Comparison of ENCODE assay signal across 15 cellular contexts in the genomic region with DNA sequence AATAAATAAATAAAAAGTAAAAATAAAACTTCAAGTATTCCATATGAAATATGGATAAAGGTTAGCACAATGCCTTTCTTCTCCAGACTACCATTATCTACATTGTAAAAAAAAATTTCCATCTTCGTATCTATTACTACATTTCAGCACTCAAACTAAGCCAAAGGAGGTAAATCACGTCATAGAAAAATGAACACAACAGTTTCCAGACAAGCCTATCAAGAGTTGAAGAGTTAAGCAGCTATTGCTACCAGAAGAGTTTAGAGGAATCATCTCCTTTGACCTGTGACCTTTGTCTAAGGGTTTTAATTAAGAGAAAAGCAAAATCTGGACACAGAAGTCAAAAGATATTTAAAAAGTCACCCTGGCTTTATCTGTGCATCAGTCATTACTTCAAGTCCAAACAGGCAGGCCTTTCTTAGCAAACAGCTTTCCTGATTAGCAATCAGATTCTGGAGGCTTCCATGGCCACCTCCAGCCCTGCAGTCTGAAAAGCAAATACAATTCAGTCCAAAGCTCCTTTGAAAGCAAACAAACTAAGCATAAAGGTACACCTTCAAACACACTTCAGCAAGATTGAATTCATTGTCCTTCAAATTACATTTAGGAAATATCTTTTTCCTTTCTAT.
DNase-seq lines count a peak whose midpoint lies in the region; ATAC-seq, FAIRE-seq and TF ChIP-seq lines count a peak whose summit lies in the region.
"Had no signal": no experiment of that assay in that cellular context is flagged by ENCODE, and none has a peak within 500 bp of the region (broad histone marks: within the 10 kb centered on the region; RNA-seq: fewer than 3 reads in every experiment).

No MANE protein-coding gene starts in this region.

- peak; percentile 80 for FAIRE-seq in GM12892 (lab: Jason Lieb, UNC)
- FAIRE-seq: H54 had no signal

- 81 to 86% (median 83%) methylated on average over 2 of the region's 2 CpGs for WGBS in psoas muscle, 3 donors

- DNase-seq in GM12892 (ENCODE audit: insufficient read length) (no peak), NCI-H146 treated with DMSO at 0.1 percent for 48 hours (lab: John Stamatoyannopoulos, UW; ENCODE audit: unreplicated experiment) (peak; percentile 57), endothelial cell (ENCODE audit: low spot score) (no peak), progenitor cell of endocrine pancreas (ENCODE audit: low spot score, unreplicated experiment) (no peak), ascending aorta (ENCODE audit: low spot score in 2 of 2) (no peak), psoas muscle (no peak), hippocampal formation (lab: John Stamatoyannopoulos, UW) (no peak)
- DNase-seq in activated CD4-positive, alpha-beta T cell treated with anti-CD3 and anti-CD28 coated beads, Interleukin-2, amount 50 U/mL, for 4 hours: no peak
- DNase-seq: activated CD4-positive, alpha-beta T cell treated with anti-CD3 and anti-CD28 coated beads for 4 hours; EL; NCI-H2227 treated with DMSO at 0.1 percent for 48 hours; Peyer's patch had no signal

- H3K4me1 ChIP-seq in ascending aorta (peaks cover 0 to 34% of the 10 kb centered on the region in 2 donors), psoas muscle (peaks cover 7% of the 10 kb centered on the region)

- H3K4me1 Mint-ChIP-seq in endothelial cell (ENCODE audit: unreplicated experiment) (peaks cover 42% of the 10 kb centered on the region), progenitor cell of endocrine pancreas (ENCODE audit: low read depth) (peaks cover 60% of the 10 kb centered on the region)

- no peaks in the 10 kb centered on the region for H3K36me3 ChIP-seq in ascending aorta
- H3K36me3 ChIP-seq in psoas muscle (ENCODE audit: insufficient read depth in 1 of 2, low read depth in 1 of 2): no peaks in the 10 kb centered on the region
- H3K36me3 ChIP-seq: Peyer's patch had no signal

- H3K4me3 Mint-ChIP-seq in endothelial cell (ENCODE audit: unreplicated experiment): no peak overlapping the region
- H3K4me3 Mint-ChIP-seq in progenitor cell of endocrine pancreas (ENCODE audit: low read depth): peak overlapping the region; percentile 3
- H3K4me3 Mint-ChIP-seq: T-helper 1 cell treated with Interleukin-12 subunit alpha and Interleukin-12 subunit beta and Interleukin-4 antibody, amounts not matched to agents 30 μg/mL and 1 μg/mL, for 36 hours had no signal

- H3K36me3 Mint-ChIP-seq in endothelial cell (ENCODE audit: low read depth, unreplicated experiment) (peaks cover 6% of the 10 kb centered on the region), progenitor cell of endocrine pancreas (ENCODE audit: insufficient read depth) (peaks cover under 1% of the 10 kb centered on the region)

- H3K27me3 Mint-ChIP-seq in endothelial cell (ENCODE audit: unreplicated experiment): no peaks in the 10 kb centered on the region
- peaks cover 6% of the 10 kb centered on the region for H3K27me3 Mint-ChIP-seq in progenitor cell of endocrine pancreas

- peak overlapping the region; percentile 22 for H3K27ac Mint-ChIP-seq in endothelial cell (ENCODE audit: unreplicated experiment)
- peak overlapping the region; percentile 56 for H3K27ac Mint-ChIP-seq in progenitor cell of endocrine pancreas
- H3K27ac Mint-ChIP-seq: T-helper 1 cell treated with Interleukin-12 subunit alpha and Interleukin-12 subunit beta and Interleukin-4 antibody, amounts not matched to agents 30 μg/mL and 1 μg/mL, for 36 hours had no signal

- intact Hi-C loops in ascending aorta (cut with DNase I): no loop called here
- intact Hi-C loops in psoas muscle (cut with DNase I): no loop called here

- TF ChIP-seq POLR2A in GM12892 (IDR thresholded peaks at IDR 0.05; ENCODE audit: low read depth, low read length): no peak

- no peak for ATAC-seq in psoas muscle

- H3K4me3 ChIP-seq in ascending aorta (no peak overlapping the region), psoas muscle (no peak overlapping the region)
- H3K4me3 ChIP-seq: coronary artery, Peyer's patch had no signal

- no peaks in the 10 kb centered on the region for H3K9me3 ChIP-seq in ascending aorta
- no peaks in the 10 kb centered on the region for H3K9me3 ChIP-seq in psoas muscle
- H3K9me3 ChIP-seq: Peyer's patch had no signal

- TF ChIP-seq CTCF in endothelial cell (IDR thresholded peaks at IDR 0.05; ENCODE audit: unreplicated experiment): no peak
- no peak for TF ChIP-seq CTCF in progenitor cell of endocrine pancreas (IDR thresholded peaks at IDR 0.05; ENCODE audit: unreplicated experiment)
- no peak for TF ChIP-seq CTCF in ascending aorta (IDR thresholded peaks at IDR 0.05)
- no peak for TF ChIP-seq CTCF in psoas muscle (IDR thresholded peaks at IDR 0.05)

- H3K27ac ChIP-seq in ascending aorta (no peak overlapping the region), psoas muscle (no peak overlapping the region)
- H3K27ac ChIP-seq: coronary artery, Peyer's patch had no signal

- H3K27me3 ChIP-seq in ascending aorta (no peaks in the 10 kb centered on the region), psoas muscle (ENCODE audit: insufficient read depth in 3 of 3, low read length in 2 of 3) (no peaks in the 10 kb centered on the region)
- H3K27me3 ChIP-seq: Peyer's patch had no signal

- no peaks in the 10 kb centered on the region for H3K9me3 Mint-ChIP-seq in endothelial cell (ENCODE audit: unreplicated experiment)
- H3K9me3 Mint-ChIP-seq in progenitor cell of endocrine pancreas (ENCODE audit: low read depth): no peaks in the 10 kb centered on the region
- H3K9me3 Mint-ChIP-seq: T-helper 1 cell treated with Interleukin-12 subunit alpha and Interleukin-12 subunit beta and Interleukin-4 antibody, amounts not matched to agents 30 μg/mL and 1 μg/mL, for 36 hours had no signal
